In the genomic region with DNA sequence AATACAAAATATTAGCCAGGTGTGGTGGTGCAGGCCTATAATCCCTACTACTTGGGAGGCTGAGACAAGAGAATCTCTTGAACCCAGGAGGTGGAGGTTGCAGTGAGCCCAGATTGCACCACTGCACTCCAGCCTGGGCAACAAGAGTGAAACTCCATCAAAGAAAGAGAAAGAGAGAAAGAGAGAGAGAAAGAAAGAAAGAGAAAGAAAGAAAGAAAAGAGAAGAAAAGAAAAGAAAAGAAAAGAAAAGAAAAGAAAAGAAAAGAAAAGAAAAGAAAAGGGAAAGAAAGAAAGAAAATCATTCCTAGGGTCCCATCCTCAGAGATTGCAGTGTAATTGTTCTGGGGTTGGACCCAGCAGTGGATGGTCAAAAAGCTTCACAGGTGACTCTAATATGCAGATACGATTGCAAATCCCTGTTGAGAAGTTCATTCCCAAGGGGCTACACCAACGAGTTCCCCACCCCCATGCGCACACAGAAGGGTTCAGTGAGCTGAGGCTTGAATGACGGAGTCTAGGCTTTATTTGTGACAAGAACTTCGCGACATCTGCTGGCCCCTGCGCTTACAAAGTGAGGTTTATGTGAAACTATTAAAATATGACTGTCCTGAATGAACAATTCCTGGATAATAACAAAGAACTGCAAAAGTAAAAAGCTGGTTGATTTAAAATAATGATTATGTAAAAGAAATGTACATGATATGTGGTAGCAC, we compare ENCODE assay signal across 2 cellular contexts.
TF ChIP-seq lines count a peak whose summit lies in the region.

No MANE protein-coding gene starts in this region.

TF ChIP-seq in SK-N-SH, 30 proteins besides CTCF, POLR2A, EP300 and RAD21 (continued from another document):
- TF ChIP-seq, protein P1, sequence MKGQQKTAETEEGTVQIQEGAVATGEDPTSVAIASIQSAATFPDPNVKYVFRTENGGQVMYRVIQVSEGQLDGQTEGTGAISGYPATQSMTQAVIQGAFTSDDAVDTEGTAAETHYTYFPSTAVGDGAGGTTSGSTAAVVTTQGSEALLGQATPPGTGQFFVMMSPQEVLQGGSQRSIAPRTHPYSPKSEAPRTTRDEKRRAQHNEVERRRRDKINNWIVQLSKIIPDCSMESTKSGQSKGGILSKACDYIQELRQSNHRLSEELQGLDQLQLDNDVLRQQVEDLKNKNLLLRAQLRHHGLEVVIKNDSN (IDR thresholded peaks at IDR 0.05; ENCODE audit: borderline replicate concordance, low read depth): no peak
- TF ChIP-seq, protein P2, sequence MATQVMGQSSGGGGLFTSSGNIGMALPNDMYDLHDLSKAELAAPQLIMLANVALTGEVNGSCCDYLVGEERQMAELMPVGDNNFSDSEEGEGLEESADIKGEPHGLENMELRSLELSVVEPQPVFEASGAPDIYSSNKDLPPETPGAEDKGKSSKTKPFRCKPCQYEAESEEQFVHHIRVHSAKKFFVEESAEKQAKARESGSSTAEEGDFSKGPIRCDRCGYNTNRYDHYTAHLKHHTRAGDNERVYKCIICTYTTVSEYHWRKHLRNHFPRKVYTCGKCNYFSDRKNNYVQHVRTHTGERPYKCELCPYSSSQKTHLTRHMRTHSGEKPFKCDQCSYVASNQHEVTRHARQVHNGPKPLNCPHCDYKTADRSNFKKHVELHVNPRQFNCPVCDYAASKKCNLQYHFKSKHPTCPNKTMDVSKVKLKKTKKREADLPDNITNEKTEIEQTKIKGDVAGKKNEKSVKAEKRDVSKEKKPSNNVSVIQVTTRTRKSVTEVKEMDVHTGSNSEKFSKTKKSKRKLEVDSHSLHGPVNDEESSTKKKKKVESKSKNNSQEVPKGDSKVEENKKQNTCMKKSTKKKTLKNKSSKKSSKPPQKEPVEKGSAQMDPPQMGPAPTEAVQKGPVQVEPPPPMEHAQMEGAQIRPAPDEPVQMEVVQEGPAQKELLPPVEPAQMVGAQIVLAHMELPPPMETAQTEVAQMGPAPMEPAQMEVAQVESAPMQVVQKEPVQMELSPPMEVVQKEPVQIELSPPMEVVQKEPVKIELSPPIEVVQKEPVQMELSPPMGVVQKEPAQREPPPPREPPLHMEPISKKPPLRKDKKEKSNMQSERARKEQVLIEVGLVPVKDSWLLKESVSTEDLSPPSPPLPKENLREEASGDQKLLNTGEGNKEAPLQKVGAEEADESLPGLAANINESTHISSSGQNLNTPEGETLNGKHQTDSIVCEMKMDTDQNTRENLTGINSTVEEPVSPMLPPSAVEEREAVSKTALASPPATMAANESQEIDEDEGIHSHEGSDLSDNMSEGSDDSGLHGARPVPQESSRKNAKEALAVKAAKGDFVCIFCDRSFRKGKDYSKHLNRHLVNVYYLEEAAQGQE (IDR thresholded peaks at IDR 0.05; ENCODE audit: low read depth, low read length): no peak
- no peak for TF ChIP-seq GABPA (IDR thresholded peaks at IDR 0.05; ENCODE audit: low read depth)
- no peak for TF ChIP-seq FOSL2 (IDR thresholded peaks at IDR 0.05; ENCODE audit: borderline replicate concordance, low read depth)
- TF ChIP-seq MXI1 (IDR thresholded peaks at IDR 0.05; ENCODE audit: low read depth, low read length): no peak
- no peak for TF ChIP-seq NFIC (IDR thresholded peaks at IDR 0.05; ENCODE audit: borderline replicate concordance)
- no peak for TF ChIP-seq FOXJ3 (CRISPR knock-in tag; IDR thresholded peaks at IDR 0.05)
- TF ChIP-seq, protein P3, sequence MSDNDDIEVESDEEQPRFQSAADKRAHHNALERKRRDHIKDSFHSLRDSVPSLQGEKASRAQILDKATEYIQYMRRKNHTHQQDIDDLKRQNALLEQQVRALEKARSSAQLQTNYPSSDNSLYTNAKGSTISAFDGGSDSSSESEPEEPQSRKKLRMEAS (IDR thresholded peaks at IDR 0.05; ENCODE audit: low read depth): no peak
- TF ChIP-seq YY1 (IDR thresholded peaks at IDR 0.05; ENCODE audit: low read depth): no peak
- TF ChIP-seq SMC3 (IDR thresholded peaks at IDR 0.05; ENCODE audit: low read depth, low read length): no peak
- TF ChIP-seq EZH2phosphoT487 (IDR thresholded peaks at IDR 0.05; ENCODE audit: borderline replicate concordance, low read depth): no peak

TF ChIP-seq in SK-N-SH treated with all-trans-retinoic acid at 6 μM for 48 hours, 23 proteins besides CTCF, POLR2A, EP300 and RAD21 (continued from another document):
- TF ChIP-seq, protein P4, sequence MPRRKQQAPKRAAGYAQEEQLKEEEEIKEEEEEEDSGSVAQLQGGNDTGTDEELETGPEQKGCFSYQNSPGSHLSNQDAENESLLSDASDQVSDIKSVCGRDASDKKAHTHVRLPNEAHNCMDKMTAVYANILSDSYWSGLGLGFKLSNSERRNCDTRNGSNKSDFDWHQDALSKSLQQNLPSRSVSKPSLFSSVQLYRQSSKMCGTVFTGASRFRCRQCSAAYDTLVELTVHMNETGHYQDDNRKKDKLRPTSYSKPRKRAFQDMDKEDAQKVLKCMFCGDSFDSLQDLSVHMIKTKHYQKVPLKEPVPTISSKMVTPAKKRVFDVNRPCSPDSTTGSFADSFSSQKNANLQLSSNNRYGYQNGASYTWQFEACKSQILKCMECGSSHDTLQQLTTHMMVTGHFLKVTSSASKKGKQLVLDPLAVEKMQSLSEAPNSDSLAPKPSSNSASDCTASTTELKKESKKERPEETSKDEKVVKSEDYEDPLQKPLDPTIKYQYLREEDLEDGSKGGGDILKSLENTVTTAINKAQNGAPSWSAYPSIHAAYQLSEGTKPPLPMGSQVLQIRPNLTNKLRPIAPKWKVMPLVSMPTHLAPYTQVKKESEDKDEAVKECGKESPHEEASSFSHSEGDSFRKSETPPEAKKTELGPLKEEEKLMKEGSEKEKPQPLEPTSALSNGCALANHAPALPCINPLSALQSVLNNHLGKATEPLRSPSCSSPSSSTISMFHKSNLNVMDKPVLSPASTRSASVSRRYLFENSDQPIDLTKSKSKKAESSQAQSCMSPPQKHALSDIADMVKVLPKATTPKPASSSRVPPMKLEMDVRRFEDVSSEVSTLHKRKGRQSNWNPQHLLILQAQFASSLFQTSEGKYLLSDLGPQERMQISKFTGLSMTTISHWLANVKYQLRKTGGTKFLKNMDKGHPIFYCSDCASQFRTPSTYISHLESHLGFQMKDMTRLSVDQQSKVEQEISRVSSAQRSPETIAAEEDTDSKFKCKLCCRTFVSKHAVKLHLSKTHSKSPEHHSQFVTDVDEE (CRISPR knock-in tag; IDR thresholded peaks at IDR 0.05): no peak
- TF ChIP-seq SNAI2 (CRISPR knock-in tag; IDR thresholded peaks at IDR 0.05) (no peak), OSR1 (CRISPR knock-in tag; IDR thresholded peaks at IDR 0.05) (no peak), TOX (CRISPR knock-in tag; IDR thresholded peaks at IDR 0.05; ENCODE audit: borderline replicate concordance) (no peak), TCF4 (CRISPR knock-in tag; IDR thresholded peaks at IDR 0.05; ENCODE audit: borderline replicate concordance) (no peak), ZC3H10 (CRISPR knock-in tag; IDR thresholded peaks at IDR 0.05) (no peak)
